ENCODE assay signal across 10 cellular contexts in the genomic region with DNA sequence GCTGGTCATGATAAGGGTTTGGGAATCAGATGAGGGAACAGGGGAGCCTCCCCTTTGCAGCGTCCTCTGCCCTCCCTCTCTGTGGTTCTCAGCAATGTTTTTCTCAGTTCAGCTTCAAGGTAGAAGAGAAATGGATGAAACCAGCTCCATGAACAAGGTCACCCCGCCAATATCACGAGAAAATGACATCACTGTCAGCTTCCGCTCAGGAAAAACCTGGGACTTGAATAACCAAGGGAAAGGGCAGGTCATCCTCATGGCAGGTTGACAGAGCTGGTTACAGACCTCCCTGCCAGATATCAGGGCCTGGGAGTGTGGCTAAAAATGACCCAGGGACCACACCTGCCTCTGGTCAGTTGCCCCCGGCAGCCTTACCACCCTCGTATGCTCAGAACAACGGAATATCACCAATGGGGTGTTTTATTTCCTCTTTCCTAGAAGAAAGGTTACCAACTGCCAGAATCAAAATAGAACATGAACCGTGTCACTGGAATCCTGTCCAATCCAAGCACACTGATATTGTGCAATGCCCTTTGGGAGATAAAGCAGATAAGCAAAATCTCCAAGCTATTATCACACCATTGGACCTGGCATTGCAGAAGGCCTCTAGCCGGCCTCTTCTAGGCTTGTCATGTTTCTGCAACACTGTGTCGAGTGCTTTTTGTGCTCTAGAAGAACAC. TPM values are rescaled to one million over a fixed set of nuclear protein-coding genes. Genes with fewer than 3 reads are reported as not detected.
DNase-seq lines count a peak whose midpoint lies in the region; ATAC-seq and TF ChIP-seq lines count a peak whose summit lies in the region.
"Had no signal": no experiment of that assay in that cellular context is flagged by ENCODE, and none has a peak within 500 bp of the region (broad histone marks: within the 10 kb centered on the region; RNA-seq: fewer than 3 reads in every experiment).

No MANE protein-coding gene starts in this region.

- 42 to 50% methylated on average over 10 of the region's 10 CpGs for WGBS in lung, 2 donors

- ATAC-seq in Right ventricle myocardium inferior (peak; percentile 90), lung (ENCODE audit: insufficient read depth, low FRiP score) (peak; percentile 50), GM21737 (IDR thresholded peaks at IDR 0.05; ENCODE audit: unreplicated experiment) (no peak)

- H3K9me3 ChIP-seq in lung (ENCODE audit: control insufficient read depth in 2 of 2, insufficient read depth in 1 of 2, low read length in 1 of 2), result no peaks in the 10 kb centered on the region

- DNase-seq in Right ventricle myocardium inferior (ENCODE audit: missing footprints) (no peak), cardiac septum (ENCODE audit: low spot score) (no peak), dermis blood vessel endothelial cell (peak; percentile 50), lung (ENCODE audit: low spot score) (no peak), cortex of kidney (lab: John Stamatoyannopoulos, UW) (no peak), NCI-H1092 (lab: John Stamatoyannopoulos, UW) (no peak)
- no peak for DNase-seq in stimulated activated CD4-positive, alpha-beta T cell treated with anti-CD3 and anti-CD28 coated beads, Interleukin-15, amount 100 ng/mL, for 24 hours
- DNase-seq: activated gamma-delta T cell treated with Interleukin-2 at 50 U/mL for 16 hours, NCI-H748 treated with DMSO at 0.1 percent for 48 hours had no signal

- TF ChIP-seq CTCF in lung (IDR thresholded peaks at IDR 0.05; ENCODE audit: control extremely low read depth, extremely low read depth), result no peak

- H3K36me3 ChIP-seq in lung (ENCODE audit: control insufficient read depth in 2 of 2, insufficient read depth in 2 of 2, low read length in 2 of 2), result peaks cover 0 to 4% of the 10 kb centered on the region in 2 donors

- no peaks in the 10 kb centered on the region for H3K27me3 ChIP-seq in lung (ENCODE audit: control insufficient read depth, insufficient read depth)

- peaks cover 5 to 10% of the 10 kb centered on the region in 2 donors for H3K4me1 ChIP-seq in lung (ENCODE audit: control insufficient read depth in 2 of 2, insufficient read depth in 2 of 2, low read length in 2 of 2)

- intact Hi-C loops in Right ventricle myocardium inferior (cut with DNase I), result loop anchor here (2.0 to 5.0 kb wide), 2 partner anchors 56 to 343 kb away; no protein-coding TSS in a partner anchor
- intact Hi-C loops in cardiac septum (cut with DNase I), result loop anchor here (2.0 to 5.0 kb wide), 4 partner anchors 30 to 343 kb away; a partner anchor contains a TSS

- peak overlapping the region; percentile 38 to 61 for H3K27ac ChIP-seq in lung (ENCODE audit: low read depth in 1 of 2, low read length in 1 of 2)

- H3K4me3 ChIP-seq in lung, result no peak overlapping the region

RNA-seq across cellular contexts. Expression of a gene that starts 26.1 kb away (rescaled TPM):
- total RNA-seq in Right ventricle myocardium inferior, result 17.2 TPM
- 13.2 TPM for total RNA-seq in cardiac septum
- 8.1 and 10.2 TPM in 2 replicates for total RNA-seq in dermis blood vessel endothelial cell
- total RNA-seq in lung, result 10 to 100 TPM in 1 of 2 donors, 1 to 10 TPM in 1; 6.4 to 10.3 TPM
- 1 to 10 TPM; 9.8 to 9.9 TPM for polyA plus RNA-seq in lung

RNA-seq across cellular contexts. Expression of a gene that starts 26.3 kb away (rescaled TPM):
- total RNA-seq in Right ventricle myocardium inferior (7.7 TPM), cardiac septum (16.7 TPM), dermis blood vessel endothelial cell (43.6 and 60.0 TPM in 2 replicates), lung (10 to 100 TPM; 27.7 to 31.9 TPM)
- polyA plus RNA-seq in lung, result 10 to 100 TPM; 16.4 to 19.7 TPM
